Comparison of ENCODE assay signal across 1 cellular context in genomic region chr11:36744375-36745168, GRCh38.
TF ChIP-seq lines count a peak whose summit lies in the region.

No MANE protein-coding gene starts in this region.

TF ChIP-seq in K562, 482 proteins besides CTCF, POLR2A, EP300 and RAD21 (continued from another document):
- TF ChIP-seq HDAC6 (IDR thresholded peaks at IDR 0.05; ENCODE audit: low read depth, low read length) (no peak), CTCFL (IDR thresholded peaks at IDR 0.05; ENCODE audit: borderline replicate concordance, insufficient read depth, low read depth, low read length, poor library complexity, severe bottlenecking) (peak; percentile 93), CREB3L1 (IDR thresholded peaks at IDR 0.05; ENCODE audit: borderline replicate concordance, low read depth) (peak; percentile 32; the same call in 1 of the 2 replicates), CREM (IDR thresholded peaks at IDR 0.05; ENCODE audit: low read depth) (peak; percentile 74), MYC (IDR thresholded peaks at IDR 0.05; ENCODE audit: low read depth, low read length) (peak; percentile 79), MYC (CRISPR knock-in tag; IDR thresholded peaks at IDR 0.05; ENCODE audit: borderline replicate concordance, low read depth) (no peak), RAD51 (IDR thresholded peaks at IDR 0.05; ENCODE audit: borderline replicate concordance, low read depth) (peak; percentile 47; the same call in 1 of the 2 replicates), SMC3 (conservative IDR thresholded peaks at IDR 0.05; ENCODE audit: insufficient read depth, low read depth, low read length) (peak; percentile 64), POLR3A (IDR thresholded peaks at IDR 0.05; ENCODE audit: borderline replicate concordance, extremely low read depth, insufficient read depth, insufficient read length) (no peak), LEF1 (IDR thresholded peaks at IDR 0.05) (no peak), MGA (IDR thresholded peaks at IDR 0.05) (0 out of 2 replicates have a peak, but pooled peaks have one; percentile 31), PTBP1 (IDR thresholded peaks at IDR 0.05; ENCODE audit: low read depth, low read length) (no peak), E2F6 (IDR thresholded peaks at IDR 0.05; ENCODE audit: borderline replicate concordance in 1 of 2, extremely low read depth in 1 of 2, insufficient read depth in 1 of 2, insufficient read length in 1 of 2, low read depth in 1 of 2, low read length in 1 of 2, poor library complexity in 1 of 2, severe bottlenecking in 1 of 2) (peak in 1 of 2 experiments; percentile 19), DIDO1 (tag; IDR thresholded peaks at IDR 0.05; ENCODE audit: low read depth) (peak; percentile 71; the same call in 1 of the 2 replicates), NFATC3 (IDR thresholded peaks at IDR 0.05) (no peak)
